Comparison of ENCODE assay signal across 9 cellular contexts in the genomic region with DNA sequence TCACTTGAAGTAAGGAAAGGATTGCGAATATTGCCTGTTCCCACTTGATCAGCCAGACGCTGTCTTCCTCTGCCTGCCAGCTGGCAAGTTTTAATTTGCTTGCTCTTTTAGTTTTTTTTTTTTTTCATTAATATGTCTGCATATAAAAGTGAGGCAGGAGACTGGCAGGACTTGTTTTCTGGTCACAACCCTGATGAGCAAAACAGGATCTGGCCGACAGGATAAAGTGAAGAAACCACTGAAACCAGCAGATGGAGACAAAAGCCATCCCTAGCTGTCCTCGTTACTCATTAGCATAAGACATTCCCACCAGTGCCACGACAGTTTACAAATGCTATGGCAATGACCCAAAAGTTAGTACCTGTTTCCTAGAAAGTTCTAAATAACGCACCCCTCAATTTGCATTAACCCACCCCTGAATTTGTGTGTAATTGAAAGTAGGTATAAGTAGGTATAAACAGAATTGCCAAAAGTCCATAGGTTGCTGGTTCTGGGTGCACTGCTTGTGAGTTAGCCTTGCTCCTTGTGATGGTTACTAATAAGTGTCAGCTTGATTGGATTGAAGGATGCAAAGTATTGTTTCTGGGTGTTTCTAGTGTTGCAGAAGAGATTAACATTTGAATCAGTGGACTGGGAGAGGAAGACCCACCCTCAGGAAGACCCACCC.
DNase-seq lines count a peak whose midpoint lies in the region; ATAC-seq, FAIRE-seq and TF ChIP-seq lines count a peak whose summit lies in the region.
"Had no signal": no experiment of that assay in that cellular context is flagged by ENCODE, and none has a peak within 500 bp of the region (broad histone marks: within the 10 kb centered on the region; RNA-seq: fewer than 3 reads in every experiment).

No MANE protein-coding gene starts in this region.

- no peak overlapping the region for H3K27ac ChIP-seq in CD4-positive, CD25-positive, alpha-beta regulatory T cell (ENCODE audit: insufficient read depth, low read length, poor library complexity, severe bottlenecking)
- H3K27ac ChIP-seq in HL-60 (replicated peaks) (no peak overlapping the region), PC-9 (no peak overlapping the region), esophagus squamous epithelium (peak overlapping the region in 2 of 4 donors; percentile 13 to 34), pancreas (no peak overlapping the region)

- no peaks in the 10 kb centered on the region for H3K4me1 ChIP-seq in CD4-positive, CD25-positive, alpha-beta regulatory T cell (ENCODE audit: control insufficient read depth, insufficient read depth, low read length, poor library complexity, severe bottlenecking)
- H3K4me1 ChIP-seq in PC-9 (replicated peaks; ENCODE audit: insufficient read depth) (no peaks in the 10 kb centered on the region), esophagus squamous epithelium (peaks cover 0 to 21% (median 0%) of the 10 kb centered on the region in 3 donors), pancreas (no peaks in the 10 kb centered on the region)

- CTCF ChIA-PET in PC-9 (lab: Charles Lee) = interaction anchor here (0.6 kb wide), 1 partner anchor 379 kb away, joined by 4 read pairs; no protein-coding TSS in a partner anchor

- H3K36me3 Mint-ChIP-seq in CD4-positive, CD25-positive, alpha-beta regulatory T cell = no peaks in the 10 kb centered on the region

- BruUV-seq in PC-9 (replicated peaks; lab: Mats Ljungman, UMichigan) = no TSS peak

- no peak overlapping the region for H3K4me2 ChIP-seq in PC-9

- TF ChIP-seq POLR2A in esophagus squamous epithelium (IDR thresholded peaks at IDR 0.05) = no peak

- TF ChIP-seq CTCF in HL-60 (IDR thresholded peaks at IDR 0.05; ENCODE audit: insufficient read depth, low read length) (peak; percentile 6), PC-9 (conservative IDR thresholded peaks at IDR 0.05) (peak; percentile 63), esophagus squamous epithelium (IDR thresholded peaks at IDR 0.05) (peak in 5 of 6 experiments; percentile 21 to 67 (median 38)), pancreas (IDR thresholded peaks at IDR 0.05) (no peak)

- H3K9me2 ChIP-seq in PC-9 (ENCODE audit: insufficient read depth) = no peaks in the 10 kb centered on the region

- H3K27ac Mint-ChIP-seq in CD4-positive, CD25-positive, alpha-beta regulatory T cell = peak overlapping the region in 1 of 3 donors; percentile 46
- H3K27ac Mint-ChIP-seq: stimulated activated naive CD8-positive, alpha-beta T cell treated with anti-CD3 and anti-CD28 coated beads, Interleukin-15, Interleukin-2, amounts not matched to agents 100 ng/mL and 50 ng/mL, for 24 hours had no signal

- H3K79me2 ChIP-seq in PC-9 (ENCODE audit: low read depth) = no peaks in the 10 kb centered on the region

- 16 to 21% methylated on average over 6 of the region's 6 CpGs for WGBS in esophagus squamous epithelium, 2 donors
- WGBS in pancreas, 2 donors = 63 to 67% methylated on average over 6 of the region's 6 CpGs

- H3K4me3 Mint-ChIP-seq in CD4-positive, CD25-positive, alpha-beta regulatory T cell = no peak overlapping the region
- H3K4me3 Mint-ChIP-seq: stimulated activated naive CD8-positive, alpha-beta T cell treated with anti-CD3 and anti-CD28 coated beads, Interleukin-15, Interleukin-2, amounts not matched to agents 100 ng/mL and 50 ng/mL, for 24 hours had no signal

- H3K36me3 ChIP-seq in CD4-positive, CD25-positive, alpha-beta regulatory T cell (ENCODE audit: control insufficient read depth, insufficient read depth, low read length) = no peaks in the 10 kb centered on the region
- H3K36me3 ChIP-seq in PC-9 (ENCODE audit: low read depth) (no peaks in the 10 kb centered on the region), esophagus squamous epithelium (no peaks in the 10 kb centered on the region), pancreas (no peaks in the 10 kb centered on the region)

- POLR2A ChIA-PET in PC-9 (lab: Charles Lee; ENCODE audit: unreplicated experiment) = interaction anchor here (0.5 to 0.7 kb wide), 3 partner anchors 60 to 514 kb away, joined by 4 to 7 read pairs (median 6); a partner anchor contains a TSS

- H4K20me1 ChIP-seq in PC-9 (ENCODE audit: insufficient read depth) = no peaks in the 10 kb centered on the region

- H3K4me3 ChIP-seq in CD4-positive, CD25-positive, alpha-beta regulatory T cell (ENCODE audit: low read depth, low read length) = no peak overlapping the region
- H3K4me3 ChIP-seq in HL-60 (replicated peaks; ENCODE audit: insufficient read depth, low read length) (no peak overlapping the region), PC-9 (no peak overlapping the region), esophagus squamous epithelium (no peak overlapping the region), pancreas (no peak overlapping the region)

- no peak overlapping the region for H2AFZ ChIP-seq in PC-9

- H3K27me3 Mint-ChIP-seq in CD4-positive, CD25-positive, alpha-beta regulatory T cell = peaks cover 21% of the 10 kb centered on the region

- no peaks in the 10 kb centered on the region for H3K9me3 Mint-ChIP-seq in CD4-positive, CD25-positive, alpha-beta regulatory T cell
- H3K9me3 Mint-ChIP-seq: stimulated activated naive CD8-positive, alpha-beta T cell treated with anti-CD3 and anti-CD28 coated beads, Interleukin-15, Interleukin-2, amounts not matched to agents 100 ng/mL and 50 ng/mL, for 24 hours had no signal

- H3K9me3 ChIP-seq in CD4-positive, CD25-positive, alpha-beta regulatory T cell (ENCODE audit: control insufficient read depth in 2 of 2, low read length in 2 of 2) = no peaks in the 10 kb centered on the region
- H3K9me3 ChIP-seq in PC-9 (ENCODE audit: insufficient read depth, low read depth) (no peaks in the 10 kb centered on the region), esophagus squamous epithelium (no peaks in the 10 kb centered on the region), pancreas (no peaks in the 10 kb centered on the region)

- peaks cover 3% of the 10 kb centered on the region for H3K27me3 ChIP-seq in CD4-positive, CD25-positive, alpha-beta regulatory T cell (ENCODE audit: control insufficient read depth, insufficient read depth, low read length)
- H3K27me3 ChIP-seq in HL-60 (ENCODE audit: insufficient read depth, poor library complexity, severe bottlenecking) (no peaks in the 10 kb centered on the region), PC-9 (ENCODE audit: insufficient read depth, low read depth) (no peaks in the 10 kb centered on the region), esophagus squamous epithelium (no peaks in the 10 kb centered on the region), pancreas (no peaks in the 10 kb centered on the region)

- peak in 2 of 3 donors; percentile 4 to 25 for DNase-seq in CD4-positive, CD25-positive, alpha-beta regulatory T cell
- peak in 1 of 2 experiments; percentile 7 for DNase-seq in HL-60 (ENCODE audit: low read depth in 1 of 2, low spot score in 1 of 2)
- peak; percentile 58 to 60 for DNase-seq in PC-9
- DNase-seq in esophagus squamous epithelium (lab: John Stamatoyannopoulos, UW) = no peak
- DNase-seq in pancreas = no peak
- no peak for DNase-seq in GM19240 (ENCODE audit: insufficient read length, low spot score)

- no peaks in the 10 kb centered on the region for H3F3A ChIP-seq in PC-9 (ENCODE audit: insufficient read depth, low read depth)

- no peak for FAIRE-seq in pancreas (lab: Jason Lieb, UNC)

- peaks cover 3 to 6% (median 5%) of the 10 kb centered on the region in 4 donors for H3K4me1 Mint-ChIP-seq in CD4-positive, CD25-positive, alpha-beta regulatory T cell

- intact Hi-C loops in PC-9 (cut with micrococcal nuclease; ENCODE audit: unreplicated experiment) = loop anchor here (1.0 to 5.0 kb wide), 2 partner anchors 256 to 355 kb away; no protein-coding TSS in a partner anchor
- intact Hi-C loops in esophagus squamous epithelium (cut with DNase I) = no loop called here
- intact Hi-C loops in pancreas (cut with DNase I) = no loop called here

- ATAC-seq in CD4-positive, CD25-positive, alpha-beta regulatory T cell (ENCODE audit: low read depth in 2 of 2) = no peak
- ATAC-seq in pancreas (peak in 3 of 4 donors; percentile 44 to 58 (median 57)), GM18870 (IDR thresholded peaks at IDR 0.05; ENCODE audit: unreplicated experiment) (no peak), GM18498 (IDR thresholded peaks at IDR 0.05; ENCODE audit: unreplicated experiment) (no peak)

Comparison
In these comparisons a context has a peak if more than half of its experiments do, and no peak if none do; other contexts are left out.
1. ATAC-seq: peak in pancreas (3 of 4); none in CD4-positive, CD25-positive, alpha-beta regulatory T cell (0 of 2), GM18870 (single experiment) and GM18498 (single experiment).
2. DNase-seq: peak in CD4-positive, CD25-positive, alpha-beta regulatory T cell (2 of 3) and PC-9 (2 of 2); none in esophagus squamous epithelium (single experiment), pancreas (0 of 6) and GM19240 (single experiment).
3. CTCF ChIP-seq: peak in HL-60 (single experiment), PC-9 (single experiment) and esophagus squamous epithelium (5 of 6); none in pancreas (0 of 4).